9 cellular contexts compared by ENCODE assay signal in genomic region chr1:43565600-43566360, GRCh38. TPM values are rescaled to one million over a fixed set of nuclear protein-coding genes. Genes with fewer than 3 reads are reported as not detected.
DNase-seq lines count a peak whose midpoint lies in the region; ATAC-seq and TF ChIP-seq lines count a peak whose summit lies in the region.
"Had no signal": no experiment of that assay in that cellular context is flagged by ENCODE, and none has a peak within 500 bp of the region (broad histone marks: within the 10 kb centered on the region; RNA-seq: fewer than 3 reads in every experiment).

No MANE protein-coding gene starts in this region.

- POLR2A ChIA-PET in activated B cell treated with CpG ODN at 0.5 μM for 24 hours (lab: Charles Lee) = no interaction called here

- H3K27ac Mint-ChIP-seq in activated B cell treated with CpG ODN at 0.5 μM for 24 hours (no peak overlapping the region), memory B cell (no peak overlapping the region)
- no peak overlapping the region for H3K27ac Mint-ChIP-seq in stimulated activated effector memory CD8-positive, alpha-beta T cell treated with anti-CD3 and anti-CD28 coated beads, Interleukin-12 subunit alpha, Interleukin-12 subunit beta, amount 100 ng/mL, for 72 hours

- DNase-seq in NOMO-1 (lab: John Stamatoyannopoulos, UW; ENCODE audit: unreplicated experiment in 2 of 2) = peak; percentile 7 to 15
- DNase-seq in NOMO-1 treated with dmso at 0.1 percent for 144 hours (lab: John Stamatoyannopoulos, UW; ENCODE audit: unreplicated experiment) = no peak
- DNase-seq in activated B cell treated with CpG ODN at 0.5 μM for 24 hours = no peak
- DNase-seq in memory B cell (ENCODE audit: low spot score in 2 of 2) = no peak
- peak; percentile 53 to 56 for DNase-seq in stimulated activated effector memory CD8-positive, alpha-beta T cell treated with anti-CD3 and anti-CD28 coated beads, Interleukin-12 subunit alpha, Interleukin-12 subunit beta, amount 100 ng/mL, for 72 hours (ENCODE audit: low spot score in 2 of 2)

- peaks cover 8 to 9% of the 10 kb centered on the region in 2 donors for H3K4me1 ChIP-seq in duodenal mucosa (ENCODE audit: control insufficient read depth in 1 of 2, insufficient read depth in 2 of 2, low read length in 2 of 2)

- H3K4me3 Mint-ChIP-seq in activated B cell treated with CpG ODN at 0.5 μM for 24 hours = peak overlapping the region; percentile 38
- peak overlapping the region; percentile 55 for H3K4me3 Mint-ChIP-seq in memory B cell
- H3K4me3 Mint-ChIP-seq in stimulated activated effector memory CD8-positive, alpha-beta T cell treated with anti-CD3 and anti-CD28 coated beads, Interleukin-12 subunit alpha, Interleukin-12 subunit beta, amount 100 ng/mL, for 72 hours = peak overlapping the region; percentile 62

- H3K9me3 Mint-ChIP-seq in activated B cell treated with CpG ODN at 0.5 μM for 24 hours (no peaks in the 10 kb centered on the region), memory B cell (no peaks in the 10 kb centered on the region)
- H3K9me3 Mint-ChIP-seq in stimulated activated effector memory CD8-positive, alpha-beta T cell treated with anti-CD3 and anti-CD28 coated beads, Interleukin-12 subunit alpha, Interleukin-12 subunit beta, amount 100 ng/mL, for 72 hours = no peaks in the 10 kb centered on the region

- no peaks in the 10 kb centered on the region for H3K9me3 ChIP-seq in duodenal mucosa (ENCODE audit: control insufficient read depth in 1 of 2, low read length in 2 of 2)

- no peak overlapping the region for H3K9ac ChIP-seq in duodenal mucosa (ENCODE audit: low read depth in 1 of 2, low read length in 2 of 2)

- CTCF ChIA-PET in activated B cell treated with CpG ODN at 0.5 μM for 24 hours (lab: Charles Lee) = no interaction called here

- H3K36me3 ChIP-seq in duodenal mucosa (ENCODE audit: control insufficient read depth in 1 of 2, insufficient read depth in 2 of 2, low read length in 2 of 2) = peaks cover 7 to 25% of the 10 kb centered on the region in 2 donors

- peaks cover 10% of the 10 kb centered on the region for H3K27me3 Mint-ChIP-seq in activated B cell treated with CpG ODN at 0.5 μM for 24 hours
- H3K27me3 Mint-ChIP-seq in memory B cell = peaks cover 25% of the 10 kb centered on the region

- intact Hi-C loops in activated B cell treated with CpG ODN at 0.5 μM for 24 hours (cut with micrococcal nuclease) = no loop called here

- H3K36me3 Mint-ChIP-seq in activated B cell treated with CpG ODN at 0.5 μM for 24 hours (ENCODE audit: low read depth) (no peaks in the 10 kb centered on the region), memory B cell (no peaks in the 10 kb centered on the region)
- no peaks in the 10 kb centered on the region for H3K36me3 Mint-ChIP-seq in stimulated activated effector memory CD8-positive, alpha-beta T cell treated with anti-CD3 and anti-CD28 coated beads, Interleukin-12 subunit alpha, Interleukin-12 subunit beta, amount 100 ng/mL, for 72 hours

- no peak for TF ChIP-seq CTCF in activated B cell treated with CpG ODN at 0.5 μM for 24 hours (IDR thresholded peaks at IDR 0.05)

- H3K4me3 ChIP-seq in duodenal mucosa (ENCODE audit: low read depth in 1 of 2, low read length in 2 of 2) = peak overlapping the region; percentile 48 to 69

- no peaks in the 10 kb centered on the region for H3K27me3 ChIP-seq in duodenal mucosa (ENCODE audit: control insufficient read depth in 1 of 2, insufficient read depth in 2 of 2, low read length in 2 of 2)

- peak; percentile 57 for ATAC-seq in activated B cell treated with CpG ODN at 0.5 μM for 24 hours (ENCODE audit: low read depth)
- peak; percentile 59 for ATAC-seq in memory B cell (ENCODE audit: low read depth)
- peak; percentile 82 for ATAC-seq in stimulated activated effector memory CD8-positive, alpha-beta T cell treated with anti-CD3 and anti-CD28 coated beads, Interleukin-12 subunit alpha, Interleukin-12 subunit beta, amount 100 ng/mL, for 72 hours
- ATAC-seq in GM21786 (IDR thresholded peaks at IDR 0.05; ENCODE audit: unreplicated experiment) = no peak
- no peak for ATAC-seq in GM18867 (IDR thresholded peaks at IDR 0.05; ENCODE audit: unreplicated experiment)

- H3K27ac ChIP-seq in duodenal mucosa (ENCODE audit: low read depth, low read length) = no peak overlapping the region
- H3K27ac ChIP-seq: C4-2B had no signal

- H3K4me1 Mint-ChIP-seq in activated B cell treated with CpG ODN at 0.5 μM for 24 hours = peaks cover 2% of the 10 kb centered on the region
- no peaks in the 10 kb centered on the region for H3K4me1 Mint-ChIP-seq in memory B cell
- H3K4me1 Mint-ChIP-seq in stimulated activated effector memory CD8-positive, alpha-beta T cell treated with anti-CD3 and anti-CD28 coated beads, Interleukin-12 subunit alpha, Interleukin-12 subunit beta, amount 100 ng/mL, for 72 hours = peaks cover 14% of the 10 kb centered on the region

RNA-seq across cellular contexts. Expression of gene PTPRF, which starts 35.1 kb away (rescaled TPM):
- 0.10 TPM in 1 of 2 replicates, not detected in the other for total RNA-seq in activated B cell treated with CpG ODN at 0.5 μM for 24 hours

Comparison
In these comparisons a context has a peak if more than half of its experiments do, and no peak if none do; other contexts are left out.
1. DNase-seq: peak in NOMO-1 (2 of 2) and stimulated activated effector memory CD8-positive, alpha-beta T cell treated with anti-CD3 and anti-CD28 coated beads, Interleukin-12 subunit alpha, Interleukin-12 subunit beta, amount 100 ng/mL, for 72 hours (2 of 2); none in NOMO-1 treated with dmso at 0.1 percent for 144 hours (single experiment), activated B cell treated with CpG ODN at 0.5 μM for 24 hours (single experiment) and memory B cell (0 of 2).
2. ATAC-seq: peak in activated B cell treated with CpG ODN at 0.5 μM for 24 hours (single experiment), memory B cell (single experiment) and stimulated activated effector memory CD8-positive, alpha-beta T cell treated with anti-CD3 and anti-CD28 coated beads, Interleukin-12 subunit alpha, Interleukin-12 subunit beta, amount 100 ng/mL, for 72 hours (single experiment); none in GM21786 (single experiment) and GM18867 (single experiment).
3. Peak in every context shown above with its lines, with median percentiles within 50 percentile points of each other: H3K4me3 Mint-ChIP-seq.